ENCODE assay signal across 27 cellular contexts in the genomic region with DNA sequence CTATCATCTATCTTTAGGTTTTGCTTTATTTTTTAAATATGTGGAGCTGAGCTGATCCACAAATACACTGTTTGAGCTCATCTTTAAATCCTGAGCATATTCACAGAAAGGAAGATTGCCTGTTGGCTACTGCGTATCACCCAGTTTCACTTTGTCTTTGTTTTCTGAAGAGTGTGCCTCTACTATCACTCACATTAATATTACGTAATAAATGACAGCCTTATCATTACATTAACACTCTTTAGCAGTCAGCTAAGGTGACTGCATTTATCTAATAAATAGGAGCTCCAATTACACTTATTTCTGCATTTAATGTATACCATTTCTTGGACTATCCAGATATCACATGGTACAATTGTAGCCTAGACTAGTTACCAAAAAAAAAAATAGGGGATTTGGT.
"Had no signal": no experiment of that assay in that cellular context is flagged by ENCODE, and none has a peak within 500 bp of the region (broad histone marks: within the 10 kb centered on the region; RNA-seq: fewer than 3 reads in every experiment).

No MANE protein-coding gene starts in this region.

- H3K27me3 Mint-ChIP-seq: naive B cell; progenitor cell of endocrine pancreas; stimulated activated naive CD8-positive, alpha-beta T cell treated with anti-CD3 and anti-CD28 coated beads, Interleukin-15, amount 100 ng/mL, for 72 hours had no signal

- H3K9me3 Mint-ChIP-seq: endodermal cell, nephron, neural progenitor cell had no signal

- H3K36me3 Mint-ChIP-seq: naive B cell, neural progenitor cell had no signal

- DNase-seq: cerebellar nuclear complex; effector CD8-positive, alpha-beta T cell; endodermal cell; foreskin keratinocyte; heart left ventricle; left colon; left ventricle myocardium superior; lower lobe of right lung; naive B cell; occipital lobe; stimulated activated CD4-positive, alpha-beta T cell treated with anti-CD3 and anti-CD28 coated beads, Interleukin-12 subunit alpha, Interleukin-12 subunit beta, amount 100 ng/mL, for 4 hours; stimulated activated CD4-positive, alpha-beta T cell treated with anti-CD3 and anti-CD28 coated beads, Interleukin-1b, Interleukin-23, amount 100 ng/mL, for 48 hours; stimulated activated CD4-positive, alpha-beta T cell treated with anti-CD3 and anti-CD28 coated beads, Interleukin-4, amount 100 ng/mL, for 1 hour; stimulated activated CD8-positive, alpha-beta memory T cell treated with anti-CD3 and anti-CD28 coated beads, Interleukin-4, amount 100 ng/mL, for 48 hours; stimulated activated naive CD4-positive, alpha-beta T cell; stimulated activated naive CD8-positive, alpha-beta T cell treated with anti-CD3 and anti-CD28 coated beads, Interleukin-15, amount 100 ng/mL, for 72 hours; thyroid gland; trophoblast cell had no signal

- H3K4me3 ChIP-seq: gastroesophageal sphincter, heart left ventricle, hepatocyte, lower lobe of right lung, neural progenitor cell, smooth muscle cell, thyroid gland, vagina had no signal

- H3K4me1 ChIP-seq: foreskin keratinocyte, lower lobe of right lung, neural progenitor cell, parathyroid adenoma, thyroid gland, vagina had no signal

- H3K27ac ChIP-seq: epithelial cell of prostate, foreskin keratinocyte, gastroesophageal sphincter, heart left ventricle, hepatocyte, lower lobe of right lung, neural progenitor cell, parathyroid adenoma, thyroid gland, vagina had no signal

- H3K4me2 ChIP-seq: hepatocyte, neural progenitor cell, smooth muscle cell had no signal

- H3K9ac ChIP-seq: neural progenitor cell, parathyroid adenoma had no signal

- H3K4me1 Mint-ChIP-seq: endodermal cell; naive B cell; nephron; neural progenitor cell; stimulated activated naive CD8-positive, alpha-beta T cell treated with anti-CD3 and anti-CD28 coated beads, Interleukin-15, amount 100 ng/mL, for 72 hours had no signal

- H3K27ac Mint-ChIP-seq: endodermal cell; naive B cell; nephron; neural progenitor cell; progenitor cell of endocrine pancreas; stimulated activated naive CD8-positive, alpha-beta T cell treated with anti-CD3 and anti-CD28 coated beads, Interleukin-15, amount 100 ng/mL, for 72 hours had no signal

- H3K9me3 ChIP-seq: gastroesophageal sphincter, heart left ventricle, lower lobe of right lung, thyroid gland, vagina had no signal

- H3K27me3 ChIP-seq: foreskin keratinocyte, gastroesophageal sphincter, heart left ventricle, hepatocyte, neural progenitor cell, thyroid gland, vagina had no signal

- H3K79me2 ChIP-seq: hepatocyte, parathyroid adenoma had no signal

- H3K4me3 Mint-ChIP-seq: endodermal cell; naive B cell; nephron; neural progenitor cell; stimulated activated naive CD8-positive, alpha-beta T cell treated with anti-CD3 and anti-CD28 coated beads, Interleukin-15, amount 100 ng/mL, for 72 hours had no signal

- H2AFZ ChIP-seq: hepatocyte, neural progenitor cell, parathyroid adenoma had no signal

- H3K36me3 ChIP-seq: gastroesophageal sphincter, heart left ventricle, lower lobe of right lung, neural progenitor cell, thyroid gland, vagina had no signal
